In genomic region chr14:64775081-64775777, GRCh38 we compare ENCODE assay signal across 13 cellular contexts.
DNase-seq lines count a peak whose midpoint lies in the region; ATAC-seq and TF ChIP-seq lines count a peak whose summit lies in the region.
"Had no signal": no experiment of that assay in that cellular context is flagged by ENCODE, and none has a peak within 500 bp of the region (broad histone marks: within the 10 kb centered on the region; RNA-seq: fewer than 3 reads in every experiment).

No MANE protein-coding gene starts in this region.

- no peaks in the 10 kb centered on the region for H3K4me1 Mint-ChIP-seq in chondrocyte (ENCODE audit: low read depth)

- H3K27ac ChIP-seq in WERI-Rb-1 (no peak overlapping the region), sigmoid colon (no peak overlapping the region), PC-9 (no peak overlapping the region)
- H3K27ac ChIP-seq: BLaER1 treated with 17β-estradiol and CSF1 and Interleukin-3, amounts not matched to agents 10 nM and 100 nM; GM23248 had no signal

- POLR2A ChIA-PET in PC-9 (lab: Charles Lee; ENCODE audit: unreplicated experiment), result no interaction called here

- H2AFZ ChIP-seq in PC-9, result no peak overlapping the region
- H2AFZ ChIP-seq: GM23248 had no signal

- CTCF ChIA-PET in PC-9 (lab: Charles Lee), result interaction anchor here (0.7 to 1.5 kb wide), 2 partner anchors 117 to 231 kb away, joined by 3 to 6 read pairs; no protein-coding TSS in a partner anchor

- no peaks in the 10 kb centered on the region for H4K20me1 ChIP-seq in PC-9 (ENCODE audit: insufficient read depth)
- H4K20me1 ChIP-seq: BLaER1 treated with 17β-estradiol and CSF1 and Interleukin-3, amounts not matched to agents 10 nM and 100 nM had no signal

- ATAC-seq in HG03442 (IDR thresholded peaks at IDR 0.05; ENCODE audit: unreplicated experiment), result no peak

- no peaks in the 10 kb centered on the region for H3K9me3 Mint-ChIP-seq in chondrocyte (ENCODE audit: low read depth)

- TF ChIP-seq CTCF in WERI-Rb-1 (IDR thresholded peaks at IDR 0.05; ENCODE audit: low read depth, low read length) (0 out of 2 replicates have a peak, but pooled peaks have one; percentile 31), chondrocyte (IDR thresholded peaks at IDR 0.05) (no peak), sigmoid colon (IDR thresholded peaks at IDR 0.05) (no peak), PC-9 (conservative IDR thresholded peaks at IDR 0.05) (no peak)

- no peaks in the 10 kb centered on the region for H3K79me2 ChIP-seq in PC-9 (ENCODE audit: low read depth)

- 91 to 93% methylated on average over 25 of the region's 25 CpGs for WGBS in sigmoid colon, 2 donors

- H3K36me3 Mint-ChIP-seq in chondrocyte (ENCODE audit: low read depth), result peaks cover 3% of the 10 kb centered on the region
- H3K36me3 Mint-ChIP-seq: CD4-positive, CD25-positive, alpha-beta regulatory T cell had no signal

- in situ Hi-C loops in G401 (cut with HindIII; ENCODE audit: low sequenced_read_pairs), result no loop called here

- H3K4me1 ChIP-seq in sigmoid colon (peaks cover 0 to 9% (median 5%) of the 10 kb centered on the region in 4 donors), PC-9 (replicated peaks; ENCODE audit: insufficient read depth) (no peaks in the 10 kb centered on the region)

- no peaks in the 10 kb centered on the region for H3K9me2 ChIP-seq in PC-9 (ENCODE audit: insufficient read depth)

- no peak for TF ChIP-seq EP300 in sigmoid colon (IDR thresholded peaks at IDR 0.05)

- H3K4me2 ChIP-seq in PC-9, result no peak overlapping the region
- H3K4me2 ChIP-seq: BLaER1 treated with 17β-estradiol and CSF1 and Interleukin-3, amounts not matched to agents 10 nM and 100 nM had no signal

- intact Hi-C loops in sigmoid colon (cut with DNase I) (no loop called here), PC-9 (cut with micrococcal nuclease; ENCODE audit: unreplicated experiment) (no loop called here)

- no peaks in the 10 kb centered on the region for H3K27me3 ChIP-seq in WERI-Rb-1 (ENCODE audit: insufficient read depth, low read depth, severe bottlenecking)
- H3K27me3 ChIP-seq in sigmoid colon, result no peaks in the 10 kb centered on the region
- no peaks in the 10 kb centered on the region for H3K27me3 ChIP-seq in PC-9 (ENCODE audit: insufficient read depth, low read depth)
- H3K27me3 ChIP-seq: BLaER1 treated with 17β-estradiol and CSF1 and Interleukin-3, amounts not matched to agents 10 nM and 100 nM had no signal

- no peaks in the 10 kb centered on the region for H3F3A ChIP-seq in PC-9 (ENCODE audit: insufficient read depth, low read depth)

- H3K27ac Mint-ChIP-seq in chondrocyte (ENCODE audit: unreplicated experiment), result no peak overlapping the region
- H3K27ac Mint-ChIP-seq: CD4-positive, CD25-positive, alpha-beta regulatory T cell had no signal

- BruUV-seq in PC-9 (replicated peaks; lab: Mats Ljungman, UMichigan), result no TSS peak

- no peak for TF ChIP-seq POLR2A in sigmoid colon (IDR thresholded peaks at IDR 0.05)

- H3K4me3 ChIP-seq in WERI-Rb-1 (ENCODE audit: low read depth, low read length), result no peak overlapping the region
- no peak overlapping the region for H3K4me3 ChIP-seq in sigmoid colon
- H3K4me3 ChIP-seq in PC-9, result no peak overlapping the region
- H3K4me3 ChIP-seq: BLaER1 treated with 17β-estradiol and CSF1 and Interleukin-3, amounts not matched to agents 10 nM and 100 nM; GM23248 had no signal

- H3K4me3 Mint-ChIP-seq in chondrocyte (ENCODE audit: unreplicated experiment), result no peak overlapping the region

- DNase-seq in G401 (ENCODE audit: low spot score), result peak; percentile 57
- no peak for DNase-seq in WERI-Rb-1
- DNase-seq in chondrocyte (ENCODE audit: low spot score), result peak; percentile 79
- DNase-seq in sigmoid colon, result peak; percentile 55
- DNase-seq in NCI-H226, result no peak
- DNase-seq in PC-9, result no peak
- DNase-seq: ACHN; CD4-positive, CD25-positive, alpha-beta regulatory T cell; DMS53; GM23248; H7 had no signal

- H3K27me3 Mint-ChIP-seq in chondrocyte (ENCODE audit: low read depth), result no peaks in the 10 kb centered on the region
- H3K27me3 Mint-ChIP-seq: CD4-positive, CD25-positive, alpha-beta regulatory T cell had no signal

- peaks cover 15% of the 10 kb centered on the region for H3K9me3 ChIP-seq in WERI-Rb-1 (ENCODE audit: severe bottlenecking)
- no peaks in the 10 kb centered on the region for H3K9me3 ChIP-seq in sigmoid colon
- H3K9me3 ChIP-seq in PC-9 (ENCODE audit: insufficient read depth, low read depth), result no peaks in the 10 kb centered on the region; the same call in 1 of the 2 replicates

- no peaks in the 10 kb centered on the region for H3K36me3 ChIP-seq in WERI-Rb-1
- no peaks in the 10 kb centered on the region for H3K36me3 ChIP-seq in sigmoid colon
- no peaks in the 10 kb centered on the region for H3K36me3 ChIP-seq in PC-9 (ENCODE audit: low read depth)
- H3K36me3 ChIP-seq: BLaER1 treated with 17β-estradiol and CSF1 and Interleukin-3, amounts not matched to agents 10 nM and 100 nM had no signal

Comparison
In these comparisons a context has a peak if more than half of its experiments do, and no peak if none do; other contexts are left out.
1. DNase-seq: peak in G401 (single experiment), chondrocyte (single experiment) and sigmoid colon (single experiment); none in WERI-Rb-1 (single experiment), NCI-H226 (single experiment) and PC-9 (0 of 2).